15 cellular contexts compared by ENCODE assay signal in genomic region chr6:93219447-93219846, GRCh38.
DNase-seq lines count a peak whose midpoint lies in the region; ATAC-seq and TF ChIP-seq lines count a peak whose summit lies in the region.
"Had no signal": no experiment of that assay in that cellular context is flagged by ENCODE, and none has a peak within 500 bp of the region (broad histone marks: within the 10 kb centered on the region; RNA-seq: fewer than 3 reads in every experiment).

No MANE protein-coding gene starts in this region.

- no peak for TF ChIP-seq CTCF in dorsolateral prefrontal cortex (IDR thresholded peaks at IDR 0.05 in 54 of 56, conservative IDR thresholded peaks at IDR 0.05 in 2 of 56; ENCODE audit: low read depth in 1 of 56, partially characterized antibody in 56 of 56)

- intact Hi-C loops in dorsolateral prefrontal cortex (cut with DNase I): no loop called here

- no peak overlapping the region for H3K4me3 ChIP-seq in dorsolateral prefrontal cortex
- H3K4me3 ChIP-seq: GM12878, GM23248 had no signal

- H3K27me3 ChIP-seq in dorsolateral prefrontal cortex: no peaks in the 10 kb centered on the region

- no peak overlapping the region for H3K27ac ChIP-seq in dorsolateral prefrontal cortex
- H3K27ac ChIP-seq: 22Rv1, GM23248 had no signal

- no peak for ATAC-seq in GM18868 (IDR thresholded peaks at IDR 0.05; ENCODE audit: unreplicated experiment)
- ATAC-seq: CD8-positive, alpha-beta T cell; GM12878 had no signal

- DNase-seq in DMS153 (lab: John Stamatoyannopoulos, UW): peak; percentile 41
- no peak for DNase-seq in DMS153 treated with DMSO at 0.1 percent for 48 hours (lab: John Stamatoyannopoulos, UW; ENCODE audit: unreplicated experiment)
- DNase-seq in NCI-H748 (lab: John Stamatoyannopoulos, UW; ENCODE audit: unreplicated experiment): peak; percentile 53
- no peak for DNase-seq in NCI-H748 treated with DMSO at 0.1 percent for 48 hours (lab: John Stamatoyannopoulos, UW)
- DNase-seq in NCI-H510A treated with DMSO at 0.1 percent for 48 hours (lab: John Stamatoyannopoulos, UW): peak; percentile 61
- DNase-seq in NCI-H128 (lab: John Stamatoyannopoulos, UW; ENCODE audit: unreplicated experiment): no peak
- no peak for DNase-seq in dorsolateral prefrontal cortex
- DNase-seq: CD8-positive, alpha-beta T cell; COR-L47; DMS79; GM23248; H7 had no signal

Comparison
In these comparisons a context has a peak if more than half of its experiments do, and no peak if none do; other contexts are left out.
1. DNase-seq: peak in DMS153 (single experiment), NCI-H748 (single experiment) and NCI-H510A treated with DMSO at 0.1 percent for 48 hours (single experiment); none in DMS153 treated with DMSO at 0.1 percent for 48 hours (single experiment), NCI-H748 treated with DMSO at 0.1 percent for 48 hours (single experiment), NCI-H128 (single experiment) and dorsolateral prefrontal cortex (0 of 10).